ENCODE assay signal across 31 cellular contexts in genomic region chr18:47800192-47800591, GRCh38.
"Had no signal": no experiment of that assay in that cellular context is flagged by ENCODE, and none has a peak within 500 bp of the region (broad histone marks: within the 10 kb centered on the region; RNA-seq: fewer than 3 reads in every experiment).

No MANE protein-coding gene starts in this region.

- H3K4me3 Mint-ChIP-seq: activated B cell treated with CpG ODN at 0.5 μM for 24 hours; activated CD8-positive, alpha-beta T cell treated with anti-CD3 and anti-CD28 coated beads for 36 hours; activated naive CD4-positive, alpha-beta T cell treated with anti-CD3 and anti-CD28 coated beads for 36 hours; activated naive CD4-positive, alpha-beta T cell treated with anti-CD3 and anti-CD28 coated beads, Interleukin-2, amount 50 U/mL, for 24 hours; activated naive CD8-positive, alpha-beta T cell treated with anti-CD3 and anti-CD28 coated beads for 36 hours; activated naive CD8-positive, alpha-beta T cell treated with anti-CD3 and anti-CD28 coated beads, Interleukin-2, amount 50 U/mL, for 24 hours; activated T-cell treated with anti-CD3 and anti-CD28 coated beads, Interleukin-2, amount 50 U/mL, for 4 hours; effector memory CD8-positive, alpha-beta T cell; T-helper 1 cell treated with Interleukin-12 subunit alpha and Interleukin-12 subunit beta and Interleukin-4 antibody, amounts not matched to agents 30 μg/mL and 1 μg/mL, for 36 hours; T-helper 2 cell treated with Interferon-gamma antibody and Interleukin-4, amounts not matched to agents 5 μg/mL and 100 μg/mL, for 36 hours had no signal

- H3K27ac Mint-ChIP-seq: activated B cell treated with CpG ODN at 0.5 μM for 24 hours; activated CD8-positive, alpha-beta T cell treated with anti-CD3 and anti-CD28 coated beads for 36 hours; activated naive CD4-positive, alpha-beta T cell treated with anti-CD3 and anti-CD28 coated beads for 36 hours; activated naive CD4-positive, alpha-beta T cell treated with anti-CD3 and anti-CD28 coated beads, Interleukin-2, amount 50 U/mL, for 24 hours; activated naive CD8-positive, alpha-beta T cell treated with anti-CD3 and anti-CD28 coated beads for 36 hours; activated naive CD8-positive, alpha-beta T cell treated with anti-CD3 and anti-CD28 coated beads, Interleukin-2, amount 50 U/mL, for 24 hours; activated T-helper 2 cell treated with anti-CD3 and anti-CD28 coated beads, Interferon-gamma antibody, Interleukin-2, Interleukin-4, amounts not matched to agents 10 μg/mL and 5 μg/mL and 100 μg/mL, durations not matched to agents 14 hours and 24 hours and 36 hours; effector memory CD8-positive, alpha-beta T cell; T-helper 1 cell treated with Interleukin-12 subunit alpha and Interleukin-12 subunit beta and Interleukin-4 antibody, amounts not matched to agents 30 μg/mL and 1 μg/mL, for 36 hours; T-helper 2 cell treated with Interferon-gamma antibody and Interleukin-4, amounts not matched to agents 5 μg/mL and 100 μg/mL, for 36 hours had no signal

- H3K27ac ChIP-seq: adrenal gland, body of pancreas, epithelial cell of prostate, gastrocnemius medialis, heart left ventricle, WERI-Rb-1 had no signal

- H3K4me1 Mint-ChIP-seq: activated B cell treated with CpG ODN at 0.5 μM for 24 hours; activated naive CD4-positive, alpha-beta T cell treated with anti-CD3 and anti-CD28 coated beads, Interleukin-2, amount 50 U/mL, for 24 hours; activated naive CD8-positive, alpha-beta T cell treated with anti-CD3 and anti-CD28 coated beads for 36 hours; activated naive CD8-positive, alpha-beta T cell treated with anti-CD3 and anti-CD28 coated beads, Interleukin-2, amount 50 U/mL, for 24 hours had no signal

- H3K27me3 ChIP-seq: adrenal gland, body of pancreas, gastrocnemius medialis had no signal

- H3K9me3 ChIP-seq: adrenal gland, body of pancreas, gastrocnemius medialis, heart left ventricle had no signal

- H3K27me3 Mint-ChIP-seq: activated naive CD4-positive, alpha-beta T cell treated with anti-CD3 and anti-CD28 coated beads, Interleukin-2, amount 50 U/mL, for 24 hours had no signal

- H3K36me3 Mint-ChIP-seq: activated naive CD4-positive, alpha-beta T cell treated with anti-CD3 and anti-CD28 coated beads, Interleukin-2, amount 50 U/mL, for 24 hours; activated naive CD8-positive, alpha-beta T cell treated with anti-CD3 and anti-CD28 coated beads for 36 hours had no signal

- DNase-seq: activated B cell treated with CpG ODN at 0.5 μM for 24 hours; activated CD4-positive, alpha-beta T cell treated with anti-CD3 and anti-CD28 coated beads for 48 hours; activated CD4-positive, alpha-beta T cell treated with anti-CD3 and anti-CD28 coated beads, Interleukin-2, amount 50 U/mL, for 1 hour; activated CD4-positive, alpha-beta T cell treated with anti-CD3 and anti-CD28 coated beads, Interleukin-2, amount 50 U/mL, for 48 hours; activated CD8-positive, alpha-beta memory T cell treated with anti-CD3 and anti-CD28 coated beads for 24 hours; activated CD8-positive, alpha-beta T cell treated with anti-CD3 and anti-CD28 coated beads for 36 hours; activated effector memory CD4-positive, alpha-beta T cell treated with anti-CD3 and anti-CD28 coated beads, Interleukin-2, amount 50 U/mL, for 16 hours; activated naive CD4-positive, alpha-beta T cell treated with anti-CD3 and anti-CD28 coated beads for 36 hours; activated naive CD8-positive, alpha-beta T cell treated with anti-CD3 and anti-CD28 coated beads for 36 hours; activated naive CD8-positive, alpha-beta T cell treated with anti-CD3 and anti-CD28 coated beads, Interleukin-2, amount 50 U/mL, for 24 hours; activated T-cell treated with anti-CD3 and anti-CD28 coated beads, Interleukin-2, amount 50 U/mL, for 4 hours; adrenal gland; amygdala; aorta; body of pancreas; cortex of kidney; dermis blood vessel endothelial cell; effector CD4-positive, alpha-beta T cell; effector memory CD8-positive, alpha-beta T cell; foreskin fibroblast; gastrocnemius medialis; glutamatergic neuron; heart left ventricle; T1000; WERI-Rb-1 had no signal

- H3K9me3 Mint-ChIP-seq: activated B cell treated with CpG ODN at 0.5 μM for 24 hours; activated CD8-positive, alpha-beta T cell treated with anti-CD3 and anti-CD28 coated beads for 36 hours; activated naive CD4-positive, alpha-beta T cell treated with anti-CD3 and anti-CD28 coated beads for 36 hours; activated naive CD4-positive, alpha-beta T cell treated with anti-CD3 and anti-CD28 coated beads, Interleukin-2, amount 50 U/mL, for 24 hours; activated naive CD8-positive, alpha-beta T cell treated with anti-CD3 and anti-CD28 coated beads for 36 hours; activated naive CD8-positive, alpha-beta T cell treated with anti-CD3 and anti-CD28 coated beads, Interleukin-2, amount 50 U/mL, for 24 hours; activated T-cell treated with anti-CD3 and anti-CD28 coated beads, Interleukin-2, amount 50 U/mL, for 4 hours; activated T-helper 2 cell treated with anti-CD3 and anti-CD28 coated beads, Interferon-gamma antibody, Interleukin-2, Interleukin-4, amounts not matched to agents 10 μg/mL and 5 μg/mL and 100 μg/mL, durations not matched to agents 14 hours and 24 hours and 36 hours; effector memory CD8-positive, alpha-beta T cell; T-helper 1 cell treated with Interleukin-12 subunit alpha and Interleukin-12 subunit beta and Interleukin-4 antibody, amounts not matched to agents 30 μg/mL and 1 μg/mL, for 36 hours; T-helper 2 cell treated with Interferon-gamma antibody and Interleukin-4, amounts not matched to agents 5 μg/mL and 100 μg/mL, for 36 hours had no signal

- H3K4me3 ChIP-seq: adrenal gland, body of pancreas, gastrocnemius medialis, heart left ventricle had no signal

- H3K36me3 ChIP-seq: adrenal gland, gastrocnemius medialis, heart left ventricle, WERI-Rb-1 had no signal

- H3K4me1 ChIP-seq: adrenal gland, body of pancreas, gastrocnemius medialis had no signal

- ATAC-seq: activated CD4-positive, CD25-positive, alpha-beta regulatory T cell treated with anti-CD3 and anti-CD28 coated beads, Interleukin-2, amount 50 U/mL, for 24 hours; activated CD8-positive, alpha-beta T cell treated with anti-CD3 and anti-CD28 coated beads for 36 hours; activated naive CD8-positive, alpha-beta T cell treated with anti-CD3 and anti-CD28 coated beads, Interleukin-2, amount 50 U/mL, for 24 hours; activated T-cell treated with anti-CD3 and anti-CD28 coated beads, Interleukin-2, amount 50 U/mL, for 4 hours; body of pancreas; effector memory CD8-positive, alpha-beta T cell; gastrocnemius medialis; heart left ventricle had no signal
